1 cellular context compared by ENCODE assay signal in the genomic region with DNA sequence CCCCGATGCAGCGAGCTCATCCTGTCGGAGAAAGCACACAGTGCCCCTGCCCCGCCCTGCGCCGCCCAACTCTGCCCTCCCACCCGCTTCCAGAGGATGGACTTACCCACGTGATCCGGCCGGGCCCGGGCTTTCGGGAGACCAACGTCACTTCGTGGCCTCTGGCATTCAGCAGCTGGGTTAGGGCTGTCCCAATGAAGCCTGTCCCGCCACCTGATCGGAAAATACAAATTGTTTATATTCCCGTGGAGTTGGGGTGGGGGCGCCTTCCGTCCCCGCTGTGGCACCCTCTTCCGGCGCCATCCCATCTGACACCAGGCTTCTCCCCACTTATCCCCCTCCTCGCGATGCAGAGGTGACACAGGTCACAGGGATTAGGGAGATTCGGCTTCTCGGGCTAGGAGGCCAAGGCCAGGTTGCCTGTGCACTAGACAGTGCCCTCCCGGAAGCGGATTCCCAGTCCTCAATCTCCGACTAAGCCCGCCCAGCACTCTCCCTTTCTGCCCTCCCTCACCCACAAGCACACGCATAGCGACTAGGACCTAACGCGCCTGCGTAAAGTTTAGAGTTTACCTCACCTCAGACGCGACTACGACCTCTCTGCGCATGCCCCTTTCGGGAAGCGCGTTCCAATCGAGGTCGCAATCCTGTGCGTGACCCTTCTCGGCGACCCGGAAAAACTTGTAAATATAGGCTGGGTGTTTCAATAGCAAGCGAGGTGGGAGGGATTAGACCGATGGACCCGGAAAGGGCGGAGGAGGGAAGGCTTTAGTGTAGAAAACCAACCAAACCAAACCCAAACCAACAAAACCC.
TF ChIP-seq lines count a peak whose summit lies in the region.

A gene with protein sequence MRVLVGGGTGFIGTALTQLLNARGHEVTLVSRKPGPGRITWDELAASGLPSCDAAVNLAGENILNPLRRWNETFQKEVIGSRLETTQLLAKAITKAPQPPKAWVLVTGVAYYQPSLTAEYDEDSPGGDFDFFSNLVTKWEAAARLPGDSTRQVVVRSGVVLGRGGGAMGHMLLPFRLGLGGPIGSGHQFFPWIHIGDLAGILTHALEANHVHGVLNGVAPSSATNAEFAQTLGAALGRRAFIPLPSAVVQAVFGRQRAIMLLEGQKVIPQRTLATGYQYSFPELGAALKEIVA (minus strand): TSS at position 537 of the 813 bp plus-strand sequence. CDS start 7 bp downstream, at position 530.

TF ChIP-seq in WTC11, 78 proteins besides CTCF, POLR2A, EP300 and RAD21 (continued from another document):
- TF ChIP-seq, protein P1, sequence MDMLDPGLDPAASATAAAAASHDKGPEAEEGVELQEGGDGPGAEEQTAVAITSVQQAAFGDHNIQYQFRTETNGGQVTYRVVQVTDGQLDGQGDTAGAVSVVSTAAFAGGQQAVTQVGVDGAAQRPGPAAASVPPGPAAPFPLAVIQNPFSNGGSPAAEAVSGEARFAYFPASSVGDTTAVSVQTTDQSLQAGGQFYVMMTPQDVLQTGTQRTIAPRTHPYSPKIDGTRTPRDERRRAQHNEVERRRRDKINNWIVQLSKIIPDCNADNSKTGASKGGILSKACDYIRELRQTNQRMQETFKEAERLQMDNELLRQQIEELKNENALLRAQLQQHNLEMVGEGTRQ (CRISPR knock-in tag; IDR thresholded peaks at IDR 0.05), result peak; percentile 93
- 0 out of 2 replicates have a peak, but pooled peaks have one; percentile 40 for TF ChIP-seq JUN (CRISPR knock-in tag; IDR thresholded peaks at IDR 0.05)
- peak; percentile 96 for TF ChIP-seq FOXK1 (CRISPR knock-in tag; IDR thresholded peaks at IDR 0.05)
- no peak for TF ChIP-seq ELF4 (CRISPR knock-in tag; IDR thresholded peaks at IDR 0.05; ENCODE audit: low read depth)
- TF ChIP-seq MYBL2 (CRISPR knock-in tag; IDR thresholded peaks at IDR 0.05), result 0 out of 2 replicates have a peak, but pooled peaks have one; percentile 10
- peak; percentile 79; the same call in 1 of the 2 replicates for TF ChIP-seq SP1 (CRISPR knock-in tag; conservative IDR thresholded peaks at IDR 0.05)
- TF ChIP-seq EMX1 (CRISPR knock-in tag; IDR thresholded peaks at IDR 0.05), result no peak
- no peak for TF ChIP-seq ZNF423 (CRISPR knock-in tag; IDR thresholded peaks at IDR 0.05)
